Comparison of ENCODE assay signal across 8 cellular contexts in the genomic region with DNA sequence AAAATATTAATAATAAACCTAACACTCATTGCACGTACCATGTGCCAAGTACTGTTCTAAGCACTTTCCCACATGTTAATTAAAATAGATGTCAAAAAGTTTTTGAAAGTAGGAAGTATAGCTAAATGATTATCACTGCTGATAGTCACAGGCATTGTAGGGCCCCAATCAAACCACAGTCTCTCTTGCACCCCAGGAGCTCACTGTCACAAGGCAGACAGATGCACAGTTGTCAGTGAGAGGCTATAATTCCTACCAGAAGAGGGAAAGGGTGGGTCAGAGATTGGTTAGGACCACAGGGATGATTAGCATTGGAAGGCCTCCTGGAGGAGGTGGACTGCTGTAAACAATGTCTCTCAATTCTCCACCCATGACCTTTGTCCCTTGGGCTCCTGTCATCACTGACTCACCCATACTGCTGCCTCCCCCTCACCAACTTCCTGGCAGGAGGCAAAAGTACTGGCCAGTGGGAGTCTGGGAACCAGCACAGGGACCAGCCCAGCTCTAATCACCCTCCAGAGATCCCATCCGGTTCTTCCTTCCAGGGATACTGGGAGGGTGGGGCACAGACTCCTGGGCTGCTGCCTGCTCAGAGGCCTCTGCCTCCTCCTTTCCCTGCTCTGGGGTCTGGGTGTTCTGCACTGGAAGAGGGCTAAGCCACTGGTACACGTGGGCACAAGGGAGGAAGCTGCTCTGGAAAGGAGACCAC. TPM values are rescaled to one million over a fixed set of nuclear protein-coding genes. Genes with fewer than 3 reads are reported as not detected.
DNase-seq lines count a peak whose midpoint lies in the region; TF ChIP-seq lines count a peak whose summit lies in the region.

No MANE protein-coding gene starts in this region.

- H3K27ac ChIP-seq in HUES48 (ENCODE audit: low read depth, low read length) = peak overlapping the region; percentile 95
- peak overlapping the region; percentile 99 to 100 for H3K27ac ChIP-seq in prostate gland

- H3K27me3 Mint-ChIP-seq in activated T-helper 1 cell treated with anti-CD3 and anti-CD28 coated beads, Interleukin-12 subunit alpha, Interleukin-12 subunit beta, Interleukin-2, Interleukin-4 antibody, amounts not matched to agents 30 ng/mL and 10 ng/mL and 1 ng/mL, durations not matched to agents 14 hours and 24 hours and 36 hours (ENCODE audit: insufficient read depth) = peaks cover 5% of the 10 kb centered on the region
- peaks cover 23% of the 10 kb centered on the region for H3K27me3 Mint-ChIP-seq in glutamatergic neuron (ENCODE audit: unreplicated experiment)

- H3K36me3 ChIP-seq in HUES48 (ENCODE audit: control insufficient read depth, insufficient read depth, low read length) (no peaks in the 10 kb centered on the region), prostate gland (no peaks in the 10 kb centered on the region)

- 14% methylated on average over 3 of the region's 3 CpGs for WGBS in prostate gland

- DNase-seq in D341Med (ENCODE audit: low spot score) = peak; percentile 24
- DNase-seq in activated T-helper 1 cell treated with anti-CD3 and anti-CD28 coated beads, Interleukin-12 subunit alpha, Interleukin-12 subunit beta, Interleukin-2, Interleukin-4 antibody, amounts not matched to agents 30 ng/mL and 10 ng/mL and 1 ng/mL, durations not matched to agents 14 hours and 24 hours and 36 hours (ENCODE audit: low spot score) = no peak
- DNase-seq in glutamatergic neuron = no peak
- no peak for DNase-seq in prostate gland (ENCODE audit: low spot score)
- no peak for DNase-seq in occipital lobe (lab: John Stamatoyannopoulos, UW)
- no peak for DNase-seq in stimulated activated CD4-positive, alpha-beta T cell treated with anti-CD3 and anti-CD28 coated beads, Interleukin-2, amount 100 ng/mL, for 24 hours
- DNase-seq in DMS153 (lab: John Stamatoyannopoulos, UW) = no peak

- H3K4me3 Mint-ChIP-seq in activated T-helper 1 cell treated with anti-CD3 and anti-CD28 coated beads, Interleukin-12 subunit alpha, Interleukin-12 subunit beta, Interleukin-2, Interleukin-4 antibody, amounts not matched to agents 30 ng/mL and 10 ng/mL and 1 ng/mL, durations not matched to agents 14 hours and 24 hours and 36 hours = peak overlapping the region; percentile 94
- H3K4me3 Mint-ChIP-seq in glutamatergic neuron (ENCODE audit: unreplicated experiment) = peak overlapping the region; percentile 87

- H3K27me3 ChIP-seq in HUES48 (ENCODE audit: control insufficient read depth, insufficient read depth, low read length) (no peaks in the 10 kb centered on the region), prostate gland (replicated peaks; ENCODE audit: insufficient read depth) (no peaks in the 10 kb centered on the region)

- no peak for TF ChIP-seq POLR2A in prostate gland (IDR thresholded peaks at IDR 0.05)

- no peaks in the 10 kb centered on the region for H3K36me3 Mint-ChIP-seq in activated T-helper 1 cell treated with anti-CD3 and anti-CD28 coated beads, Interleukin-12 subunit alpha, Interleukin-12 subunit beta, Interleukin-2, Interleukin-4 antibody, amounts not matched to agents 30 ng/mL and 10 ng/mL and 1 ng/mL, durations not matched to agents 14 hours and 24 hours and 36 hours (ENCODE audit: low read depth)
- no peaks in the 10 kb centered on the region for H3K36me3 Mint-ChIP-seq in glutamatergic neuron (ENCODE audit: unreplicated experiment)

- intact Hi-C loops in activated T-helper 1 cell treated with anti-CD3 and anti-CD28 coated beads, Interleukin-12 subunit alpha, Interleukin-12 subunit beta, Interleukin-2, Interleukin-4 antibody, amounts not matched to agents 30 ng/mL and 10 ng/mL and 1 ng/mL, durations not matched to agents 14 hours and 24 hours and 36 hours (cut with micrococcal nuclease) = loop anchor here (5.0 to 10.0 kb wide), 3 partner anchors 113 to 453 kb away; a partner anchor contains a TSS
- intact Hi-C loops in prostate gland (cut with DNase I) = loop anchor here (10.0 kb wide), 1 partner anchor 150 kb away; a partner anchor contains a TSS

- peaks cover 17% of the 10 kb centered on the region for H3K4me1 ChIP-seq in HUES48 (ENCODE audit: control insufficient read depth, insufficient read depth, low read length)
- H3K4me1 ChIP-seq in prostate gland (replicated peaks) = peaks cover 25% of the 10 kb centered on the region

- no peaks in the 10 kb centered on the region for H3K9me3 Mint-ChIP-seq in activated T-helper 1 cell treated with anti-CD3 and anti-CD28 coated beads, Interleukin-12 subunit alpha, Interleukin-12 subunit beta, Interleukin-2, Interleukin-4 antibody, amounts not matched to agents 30 ng/mL and 10 ng/mL and 1 ng/mL, durations not matched to agents 14 hours and 24 hours and 36 hours
- H3K9me3 Mint-ChIP-seq in glutamatergic neuron (ENCODE audit: unreplicated experiment) = peaks cover 8% of the 10 kb centered on the region

- H3K9ac ChIP-seq in HUES48 (ENCODE audit: low read depth, low read length) = no peak overlapping the region

- peak overlapping the region; percentile 98 for H3K27ac Mint-ChIP-seq in activated T-helper 1 cell treated with anti-CD3 and anti-CD28 coated beads, Interleukin-12 subunit alpha, Interleukin-12 subunit beta, Interleukin-2, Interleukin-4 antibody, amounts not matched to agents 30 ng/mL and 10 ng/mL and 1 ng/mL, durations not matched to agents 14 hours and 24 hours and 36 hours
- peak overlapping the region; percentile 83 for H3K27ac Mint-ChIP-seq in glutamatergic neuron (ENCODE audit: unreplicated experiment)

- H3K4me3 ChIP-seq in HUES48 (ENCODE audit: low read depth, low read length) (peak overlapping the region; percentile 78), prostate gland (peak overlapping the region in 1 of 2 donors; percentile 76)

- TF ChIP-seq CTCF in glutamatergic neuron (IDR thresholded peaks at IDR 0.05; ENCODE audit: partially characterized antibody, unreplicated experiment) (no peak), prostate gland (IDR thresholded peaks at IDR 0.05) (no peak)

- peaks cover 34% of the 10 kb centered on the region for H3K4me1 Mint-ChIP-seq in activated T-helper 1 cell treated with anti-CD3 and anti-CD28 coated beads, Interleukin-12 subunit alpha, Interleukin-12 subunit beta, Interleukin-2, Interleukin-4 antibody, amounts not matched to agents 30 ng/mL and 10 ng/mL and 1 ng/mL, durations not matched to agents 14 hours and 24 hours and 36 hours (ENCODE audit: low read depth)
- peaks cover 15% of the 10 kb centered on the region for H3K4me1 Mint-ChIP-seq in glutamatergic neuron (ENCODE audit: low read depth, unreplicated experiment)

- no peaks in the 10 kb centered on the region for H3K9me3 ChIP-seq in HUES48 (ENCODE audit: control insufficient read depth, insufficient read depth, low read length)
- H3K9me3 ChIP-seq in prostate gland = no peaks in the 10 kb centered on the region

RNA-seq across cellular contexts. Expression of a gene that starts 1.1 kb away (rescaled TPM):
- 36.7 and 39.8 TPM in 2 replicates for total RNA-seq in activated T-helper 1 cell treated with anti-CD3 and anti-CD28 coated beads, Interleukin-12 subunit alpha, Interleukin-12 subunit beta, Interleukin-2, Interleukin-4 antibody, amounts not matched to agents 30 ng/mL and 10 ng/mL and 1 ng/mL, durations not matched to agents 14 hours and 24 hours and 36 hours
- total RNA-seq in glutamatergic neuron (ENCODE audit: unreplicated experiment) (15.4 TPM), prostate gland (100 to 1,000 TPM in 1 of 2 donors, 10 to 100 TPM in 1; 95.1 to 145 TPM), occipital lobe (3.6 TPM)

RNA-seq across cellular contexts. Expression of a gene that starts 18.9 kb away (rescaled TPM):
- 0.64 and 0.73 TPM in 2 replicates for total RNA-seq in activated T-helper 1 cell treated with anti-CD3 and anti-CD28 coated beads, Interleukin-12 subunit alpha, Interleukin-12 subunit beta, Interleukin-2, Interleukin-4 antibody, amounts not matched to agents 30 ng/mL and 10 ng/mL and 1 ng/mL, durations not matched to agents 14 hours and 24 hours and 36 hours
- total RNA-seq in glutamatergic neuron (ENCODE audit: unreplicated experiment) (not detected), prostate gland (1 to 10 TPM; 2.5 to 2.6 TPM), occipital lobe (not detected)

RNA-seq across cellular contexts. Expression of a gene that starts 37.3 kb away (rescaled TPM):
- 30.7 and 31.6 TPM in 2 replicates for total RNA-seq in activated T-helper 1 cell treated with anti-CD3 and anti-CD28 coated beads, Interleukin-12 subunit alpha, Interleukin-12 subunit beta, Interleukin-2, Interleukin-4 antibody, amounts not matched to agents 30 ng/mL and 10 ng/mL and 1 ng/mL, durations not matched to agents 14 hours and 24 hours and 36 hours
- total RNA-seq in glutamatergic neuron (ENCODE audit: unreplicated experiment) (12.1 TPM), prostate gland (10 to 100 TPM; 30.2 to 49.4 TPM), occipital lobe (14.0 TPM)

RNA-seq across cellular contexts. Expression of a gene that starts 47.2 kb away (rescaled TPM):
- total RNA-seq in activated T-helper 1 cell treated with anti-CD3 and anti-CD28 coated beads, Interleukin-12 subunit alpha, Interleukin-12 subunit beta, Interleukin-2, Interleukin-4 antibody, amounts not matched to agents 30 ng/mL and 10 ng/mL and 1 ng/mL, durations not matched to agents 14 hours and 24 hours and 36 hours = 260 and 263 TPM in 2 replicates
- total RNA-seq in glutamatergic neuron (ENCODE audit: unreplicated experiment) = 163 TPM
- 100 to 1,000 TPM; 168 to 215 TPM for total RNA-seq in prostate gland
- 53.5 TPM for total RNA-seq in occipital lobe

RNA-seq across cellular contexts. Expression of a gene that starts 49.4 kb away (rescaled TPM):
- 131 and 135 TPM in 2 replicates for total RNA-seq in activated T-helper 1 cell treated with anti-CD3 and anti-CD28 coated beads, Interleukin-12 subunit alpha, Interleukin-12 subunit beta, Interleukin-2, Interleukin-4 antibody, amounts not matched to agents 30 ng/mL and 10 ng/mL and 1 ng/mL, durations not matched to agents 14 hours and 24 hours and 36 hours
- not detected for total RNA-seq in glutamatergic neuron (ENCODE audit: unreplicated experiment)
- total RNA-seq in prostate gland = 1 to 10 TPM; 3.7 to 6.5 TPM
- total RNA-seq in occipital lobe = 0.16 TPM
